ENCODE assay signal across 8 cellular contexts in genomic region chr2:109513749-109514588, GRCh38.
A peak's percentile ranks its signal among the peaks of the same experiment; 100 is the strongest.
DNase-seq lines count a peak whose midpoint lies in the region; ATAC-seq and TF ChIP-seq lines count a peak whose summit lies in the region.

No MANE protein-coding gene starts in this region.

- no peak for TF ChIP-seq POLR2A in gastroesophageal sphincter (IDR thresholded peaks at IDR 0.05)

- WGBS in gastroesophageal sphincter (ENCODE audit: low coverage in 1 of 2), 2 donors = 15 to 43% methylated on average over 1 to 4 of the region's 20 CpGs
- WGBS in mesendoderm (ENCODE audit: extremely low coverage, insufficient coverage, low lambda C conversion rate) = no CpG with 5 or more reads among the region's 20 CpGs

- no peak overlapping the region for H3K23ac ChIP-seq in mesendoderm (ENCODE audit: low read length)

- no peaks in the 10 kb centered on the region for H3K9me3 Mint-ChIP-seq in Caco-2 (ENCODE audit: unreplicated experiment)

- no peak overlapping the region for H3K4me3 Mint-ChIP-seq in Caco-2 (ENCODE audit: unreplicated experiment)

- H3K27me3 Mint-ChIP-seq in Caco-2 (ENCODE audit: insufficient read depth, unreplicated experiment) = no peaks in the 10 kb centered on the region

- no peaks in the 10 kb centered on the region for H3K79me2 ChIP-seq in mesendoderm (ENCODE audit: control insufficient read depth, insufficient read depth, low read length)

- no peak for TF ChIP-seq EP300 in gastroesophageal sphincter (IDR thresholded peaks at IDR 0.05)

- H3K18ac ChIP-seq in mesendoderm (ENCODE audit: low read length) = no peak overlapping the region

- peak; percentile 77 for ATAC-seq in GM18870 (IDR thresholded peaks at IDR 0.05; ENCODE audit: unreplicated experiment)
- peak; percentile 79 for ATAC-seq in HG02610 (IDR thresholded peaks at IDR 0.05; ENCODE audit: unreplicated experiment)
- peak; percentile 85 for ATAC-seq in gastroesophageal sphincter

- no peak overlapping the region for H3K4me2 ChIP-seq in mesendoderm (ENCODE audit: low read length)

- no peak overlapping the region for H2BK120ac ChIP-seq in mesendoderm (ENCODE audit: low read depth, low read length)

- no peak overlapping the region for H2AK5ac ChIP-seq in mesendoderm (ENCODE audit: low read length)

- H3K56ac ChIP-seq in mesendoderm (ENCODE audit: low read length) = no peak overlapping the region

- H3K36me3 Mint-ChIP-seq in Caco-2 (ENCODE audit: insufficient read depth, unreplicated experiment) = no peaks in the 10 kb centered on the region

- no peaks in the 10 kb centered on the region for H3K27me3 ChIP-seq in gastroesophageal sphincter
- H3K27me3 ChIP-seq in Caco-2 (replicated peaks; ENCODE audit: control insufficient read depth, insufficient read depth, low read length) = no peaks in the 10 kb centered on the region
- no peaks in the 10 kb centered on the region for H3K27me3 ChIP-seq in mesendoderm (ENCODE audit: insufficient read depth, low read length, poor library complexity)

- no peak overlapping the region for H2BK15ac ChIP-seq in mesendoderm (replicated peaks; ENCODE audit: low read depth)

- H3K4me1 ChIP-seq in gastroesophageal sphincter (peaks cover 0 to 28% (median 13%) of the 10 kb centered on the region in 3 donors), Caco-2 (peaks cover 3% of the 10 kb centered on the region; the same call in 1 of the 2 replicates), mesendoderm (ENCODE audit: control insufficient read depth, low read depth, low read length) (peaks cover 2% of the 10 kb centered on the region)

- no peak overlapping the region for H4K8ac ChIP-seq in mesendoderm (ENCODE audit: low read depth, low read length)

- CTCF ChIA-PET in Caco-2 (lab: Charles Lee) = interaction anchor here (0.5 kb wide), 1 partner anchor 30 kb away, joined by 5 read pairs; no protein-coding TSS in a partner anchor

- no peaks in the 10 kb centered on the region for H3K4me1 Mint-ChIP-seq in Caco-2 (ENCODE audit: low read depth, unreplicated experiment)

- H3K79me1 ChIP-seq in mesendoderm (ENCODE audit: low read length) = no peaks in the 10 kb centered on the region

- no peak for TF ChIP-seq CTCF in gastroesophageal sphincter (IDR thresholded peaks at IDR 0.05)
- no peak for TF ChIP-seq CTCF in Caco-2 (IDR thresholded peaks at IDR 0.05; ENCODE audit: insufficient read depth in 1 of 2, low read depth in 1 of 2, low read length in 1 of 2, severe bottlenecking in 1 of 2, unreplicated experiment in 1 of 2)

- H4K5ac ChIP-seq in mesendoderm (ENCODE audit: low read length) = no peak overlapping the region

- POLR2A ChIA-PET in Caco-2 (lab: Charles Lee) = no interaction called here

- H3K9me3 ChIP-seq in gastroesophageal sphincter = no peaks in the 10 kb centered on the region
- H3K9me3 ChIP-seq in Caco-2 = no peaks in the 10 kb centered on the region

- intact Hi-C loops in Caco-2 (cut with micrococcal nuclease; ENCODE audit: unreplicated experiment) = loop anchor here (5.0 kb wide), 1 partner anchor 92 kb away; no protein-coding TSS in a partner anchor

- no peak overlapping the region for H3K9ac ChIP-seq in mesendoderm (ENCODE audit: low read length)

- no peak overlapping the region for H3K4me3 ChIP-seq in gastroesophageal sphincter
- no peak overlapping the region for H3K4me3 ChIP-seq in Caco-2 (ENCODE audit: low read depth, low read length)
- H3K4me3 ChIP-seq in mesendoderm (ENCODE audit: low read length) = no peak overlapping the region

- no peak overlapping the region for H2BK5ac ChIP-seq in mesendoderm (ENCODE audit: low read length)

- DNase-seq in RKO (ENCODE audit: low spot score) (peak; percentile 44), medulla oblongata (ENCODE audit: extremely low spot score) (no peak), Caco-2 (no peak), mesendoderm (no peak)
- peak; percentile 7 to 41 for DNase-seq in stimulated activated CD8-positive, alpha-beta memory T cell treated with anti-CD3 and anti-CD28 coated beads, Interleukin-7, amount 100 ng/mL, for 48 hours (ENCODE audit: extremely low read depth in 1 of 2, low read depth in 1 of 2)

- peak overlapping the region; percentile 54 to 87 (median 84) for H3K27ac ChIP-seq in gastroesophageal sphincter
- no peak overlapping the region for H3K27ac ChIP-seq in mesendoderm (ENCODE audit: low read depth, low read length)

- H3K27ac Mint-ChIP-seq in Caco-2 (ENCODE audit: unreplicated experiment) = no peak overlapping the region

- BruUV-seq in Caco-2 (replicated peaks; lab: Mats Ljungman, UMichigan) = no TSS peak

- H3K36me3 ChIP-seq in gastroesophageal sphincter = no peaks in the 10 kb centered on the region
- H3K36me3 ChIP-seq in Caco-2 (ENCODE audit: control insufficient read depth, insufficient read depth, low read length) = no peaks in the 10 kb centered on the region
- no peaks in the 10 kb centered on the region for H3K36me3 ChIP-seq in mesendoderm (ENCODE audit: control insufficient read depth, insufficient read depth, low read length)

- H3K4ac ChIP-seq in mesendoderm (ENCODE audit: low read depth, low read length) = no peak overlapping the region

Comparison
In these comparisons a context has a peak if more than half of its experiments do, and no peak if none do; other contexts are left out.
1. DNase-seq: peak in RKO (single experiment) and stimulated activated CD8-positive, alpha-beta memory T cell treated with anti-CD3 and anti-CD28 coated beads, Interleukin-7, amount 100 ng/mL, for 48 hours (2 of 2); none in medulla oblongata (single experiment), Caco-2 (0 of 2) and mesendoderm (single experiment).
2. Peak in every context shown above with its lines, with median percentiles within 50 percentile points of each other: ATAC-seq.